In genomic region chr11:57322881-57323467, GRCh38 we compare ENCODE assay signal across 8 cellular contexts. TPM values are rescaled to one million over a fixed set of nuclear protein-coding genes. Genes with fewer than 3 reads are reported as not detected.
DNase-seq lines count a peak whose midpoint lies in the region; ATAC-seq and TF ChIP-seq lines count a peak whose summit lies in the region.

No MANE protein-coding gene starts in this region.

- no peak overlapping the region for H2BK12ac ChIP-seq in neuronal stem cell (ENCODE audit: low read length)

- DNase-seq in endodermal cell (no peak), neuronal stem cell (ENCODE audit: low spot score) (no peak), epidermal melanocyte (ENCODE audit: insufficient read length, low spot score) (no peak), Kasumi-1 (lab: John Stamatoyannopoulos, UW) (no peak)
- DNase-seq in activated CD4-positive, CD25-positive, alpha-beta regulatory T cell treated with anti-CD3 and anti-CD28 coated beads, Interleukin-2, amount 50 U/mL, for 72 hours, result no peak

- H4K91ac ChIP-seq in neuronal stem cell (ENCODE audit: low read depth, low read length, poor library complexity), result no peak overlapping the region

- H3K4me3 Mint-ChIP-seq in endodermal cell, result peak overlapping the region; percentile 84

- H3F3A ChIP-seq in OCI-LY1 (ENCODE audit: insufficient read depth, low read length), result 0 out of 2 replicates have a peak, but pooled peaks cover 4% of the 10 kb centered on the region

- TF ChIP-seq CTCF in C4-2B (conservative IDR thresholded peaks at IDR 0.05), result no peak
- no peak for TF ChIP-seq CTCF in OCI-LY1 (IDR thresholded peaks at IDR 0.05; ENCODE audit: low read length)
- no peak for TF ChIP-seq CTCF in endodermal cell (conservative IDR thresholded peaks at IDR 0.05)

- no peak overlapping the region for H3K14ac ChIP-seq in neuronal stem cell (ENCODE audit: low read length)

- H3K4me3 ChIP-seq in OCI-LY1 (ENCODE audit: low read depth, low read length, poor library complexity, severe bottlenecking) (peak overlapping the region; percentile 69), endodermal cell (ENCODE audit: low read length) (peak overlapping the region; percentile 92), neuronal stem cell (ENCODE audit: low read length in 2 of 2) (peak overlapping the region; percentile 67 to 72)

- H2AFZ ChIP-seq in OCI-LY1 (ENCODE audit: low read length) (no peak overlapping the region), neuronal stem cell (ENCODE audit: low read length) (peak overlapping the region; percentile 25)

- H3K79me1 ChIP-seq in neuronal stem cell (ENCODE audit: low read depth, low read length), result peaks cover 15% of the 10 kb centered on the region

- no peak overlapping the region for H3K4ac ChIP-seq in neuronal stem cell (ENCODE audit: low read length)

- H4K8ac ChIP-seq in neuronal stem cell (ENCODE audit: low read depth, low read length), result no peak overlapping the region

- H3K27ac ChIP-seq in C4-2B, result peak overlapping the region; percentile 94
- H3K27ac ChIP-seq in OCI-LY1 (ENCODE audit: low read depth, low read length, poor library complexity, severe bottlenecking), result peak overlapping the region; percentile 8
- peak overlapping the region; percentile 32 for H3K27ac ChIP-seq in endodermal cell (ENCODE audit: low read depth, low read length)
- peak overlapping the region; percentile 77 for H3K27ac ChIP-seq in neuronal stem cell (replicated peaks; ENCODE audit: low read length)

- no peak overlapping the region for H3K23ac ChIP-seq in neuronal stem cell (ENCODE audit: low read depth, low read length, poor library complexity)

- no peaks in the 10 kb centered on the region for H3K27me3 Mint-ChIP-seq in endodermal cell (ENCODE audit: insufficient read depth)

- H3K4me2 ChIP-seq in OCI-LY1 (ENCODE audit: low read length), result peak overlapping the region; percentile 92
- peak overlapping the region; percentile 89 for H3K4me2 ChIP-seq in neuronal stem cell (ENCODE audit: insufficient read depth, low read length, poor library complexity, severe bottlenecking)

- no peak overlapping the region for H2BK120ac ChIP-seq in neuronal stem cell (ENCODE audit: low read depth, low read length)

- no peak for ATAC-seq in GM21515 (IDR thresholded peaks at IDR 0.05; ENCODE audit: unreplicated experiment)

- H2AK5ac ChIP-seq in neuronal stem cell (ENCODE audit: low read depth, low read length), result peak overlapping the region; percentile 38

- H3K9me3 Mint-ChIP-seq in endodermal cell, result no peaks in the 10 kb centered on the region

- WGBS in endodermal cell (ENCODE audit: insufficient coverage in 1 of 2, insufficient read length in 1 of 2), 2 experiments, result 86% methylated on average over 1 of the region's 1 CpG; no CpG with 5 or more reads in 1 of the 2 experiments
- WGBS in neuronal stem cell (ENCODE audit: extremely low coverage in 2 of 2, insufficient read length in 2 of 2, insufficient replicate concordance in 1 of 2), 2 donors, result no CpG with 5 or more reads among the region's 1 CpG

- H3K36me3 Mint-ChIP-seq in endodermal cell (ENCODE audit: low read depth), result peaks cover 46% of the 10 kb centered on the region

- H3K27me3 ChIP-seq in OCI-LY1 (ENCODE audit: insufficient read depth, low read length), result no peaks in the 10 kb centered on the region
- no peaks in the 10 kb centered on the region for H3K27me3 ChIP-seq in endodermal cell (ENCODE audit: control insufficient read depth, insufficient read depth, low read length, poor library complexity, severe bottlenecking)
- no peaks in the 10 kb centered on the region for H3K27me3 ChIP-seq in neuronal stem cell (ENCODE audit: control insufficient read depth in 3 of 3, insufficient read depth in 3 of 3, low read depth in 1 of 3, low read length in 3 of 3)

- peak overlapping the region; percentile 43 for H2BK15ac ChIP-seq in neuronal stem cell (ENCODE audit: low read length)

- no peaks in the 10 kb centered on the region for H3K79me2 ChIP-seq in OCI-LY1 (ENCODE audit: insufficient read depth, low read length)

- peaks cover 39% of the 10 kb centered on the region for H3K4me1 ChIP-seq in OCI-LY1 (ENCODE audit: insufficient read depth, low read length, severe bottlenecking)
- peaks cover 26% of the 10 kb centered on the region for H3K4me1 ChIP-seq in endodermal cell (ENCODE audit: control insufficient read depth, insufficient read depth, low read length)
- H3K4me1 ChIP-seq in neuronal stem cell (ENCODE audit: control insufficient read depth in 2 of 2, insufficient read depth in 1 of 2, low read depth in 1 of 2, low read length in 2 of 2), result peaks cover 21 to 30% of the 10 kb centered on the region in 2 donors

- no peaks in the 10 kb centered on the region for H4K20me1 ChIP-seq in OCI-LY1 (ENCODE audit: insufficient read depth, low read length)

- H3K4me1 Mint-ChIP-seq in endodermal cell, result peaks cover 32% of the 10 kb centered on the region

- H3K27ac Mint-ChIP-seq in endodermal cell, result peak overlapping the region; percentile 92

- H3K9me3 ChIP-seq in OCI-LY1 (ENCODE audit: low read length) (no peaks in the 10 kb centered on the region), endodermal cell (ENCODE audit: control insufficient read depth, low read length) (no peaks in the 10 kb centered on the region), neuronal stem cell (replicated peaks in 1 of 2; ENCODE audit: control insufficient read depth in 2 of 2, insufficient read depth in 1 of 2, low read depth in 1 of 2, low read length in 2 of 2) (no peaks in the 10 kb centered on the region)

- peak overlapping the region; percentile 62 for H3K18ac ChIP-seq in neuronal stem cell (ENCODE audit: low read length)

- H2BK5ac ChIP-seq in neuronal stem cell (ENCODE audit: low read length), result peak overlapping the region; percentile 90

- peaks cover 31% of the 10 kb centered on the region for H3K36me3 ChIP-seq in OCI-LY1 (ENCODE audit: insufficient read depth, low read length)
- H3K36me3 ChIP-seq in endodermal cell (ENCODE audit: control insufficient read depth, insufficient read depth, low read length), result peaks cover 35% of the 10 kb centered on the region
- H3K36me3 ChIP-seq in neuronal stem cell (replicated peaks in 1 of 2; ENCODE audit: control insufficient read depth in 2 of 2, insufficient read depth in 2 of 2, low read length in 2 of 2), result peaks cover 38 to 60% of the 10 kb centered on the region in 2 donors

- no peaks in the 10 kb centered on the region for H3K9me2 ChIP-seq in OCI-LY1 (ENCODE audit: low read depth, low read length)

- no peak overlapping the region for H3K9ac ChIP-seq in OCI-LY1 (ENCODE audit: low read length)
- no peak overlapping the region for H3K9ac ChIP-seq in endodermal cell (ENCODE audit: extremely low read depth, low read length, poor library complexity, severe bottlenecking)
- peak overlapping the region; percentile 5 for H3K9ac ChIP-seq in neuronal stem cell (ENCODE audit: low read depth, low read length, poor library complexity)

RNA-seq across cellular contexts. Expression of gene TNKS1BP1, which starts 1.8 kb away (rescaled TPM):
- 10 to 100 TPM; 60.4 to 73.8 TPM for total RNA-seq in endodermal cell
- polyA plus RNA-seq in endodermal cell (2013, experiment 1 of 2), result 107 TPM
- polyA plus RNA-seq in endodermal cell (2013, experiment 2 of 2), result 101 TPM
- polyA plus RNA-seq in neuronal stem cell (2013, experiment 1 of 2), result 77.7 TPM
- polyA plus RNA-seq in neuronal stem cell (2013, experiment 2 of 2), result 73.2 TPM

RNA-seq across cellular contexts. Expression of gene SSRP1, which starts 12.7 kb away (rescaled TPM):
- total RNA-seq in endodermal cell, result 100 to 1,000 TPM; 145 to 182 TPM
- polyA plus RNA-seq in endodermal cell (2013, experiment 1 of 2), result 235 TPM
- polyA plus RNA-seq in endodermal cell (2013, experiment 2 of 2), result 227 TPM
- 208 TPM for polyA plus RNA-seq in neuronal stem cell (2013, experiment 1 of 2)
- polyA plus RNA-seq in neuronal stem cell (2013, experiment 2 of 2), result 198 TPM

RNA-seq across cellular contexts. Expression of gene P2RX3, which starts 15.2 kb away (rescaled TPM):
- not detected for total RNA-seq in endodermal cell
- polyA plus RNA-seq in endodermal cell (2013, experiment 1 of 2), result 45.8 TPM
- 37.0 TPM for polyA plus RNA-seq in endodermal cell (2013, experiment 2 of 2)
- polyA plus RNA-seq in neuronal stem cell (2013, experiment 1 of 2), result 2.9 TPM
- 2.7 TPM for polyA plus RNA-seq in neuronal stem cell (2013, experiment 2 of 2)

RNA-seq across cellular contexts. Expression of gene PRG3, which starts 58.0 kb away (rescaled TPM):
- not detected for total RNA-seq in endodermal cell
- not detected for polyA plus RNA-seq in endodermal cell (2013, experiment 1 of 2)
- not detected for polyA plus RNA-seq in endodermal cell (2013, experiment 2 of 2)
- polyA plus RNA-seq in neuronal stem cell (2013, experiment 1 of 2), result not detected
- polyA plus RNA-seq in neuronal stem cell (2013, experiment 2 of 2), result not detected

Comparison
In these comparisons a context has a peak if more than half of its experiments do, and no peak if none do; other contexts are left out.
1. H3K27ac ChIP-seq: peak in every context shown above with its lines; median percentile 94 in C4-2B; 77 in neuronal stem cell; 32 in endodermal cell; 8 in OCI-LY1.